Comparison of ENCODE assay signal across 8 cellular contexts in the genomic region with DNA sequence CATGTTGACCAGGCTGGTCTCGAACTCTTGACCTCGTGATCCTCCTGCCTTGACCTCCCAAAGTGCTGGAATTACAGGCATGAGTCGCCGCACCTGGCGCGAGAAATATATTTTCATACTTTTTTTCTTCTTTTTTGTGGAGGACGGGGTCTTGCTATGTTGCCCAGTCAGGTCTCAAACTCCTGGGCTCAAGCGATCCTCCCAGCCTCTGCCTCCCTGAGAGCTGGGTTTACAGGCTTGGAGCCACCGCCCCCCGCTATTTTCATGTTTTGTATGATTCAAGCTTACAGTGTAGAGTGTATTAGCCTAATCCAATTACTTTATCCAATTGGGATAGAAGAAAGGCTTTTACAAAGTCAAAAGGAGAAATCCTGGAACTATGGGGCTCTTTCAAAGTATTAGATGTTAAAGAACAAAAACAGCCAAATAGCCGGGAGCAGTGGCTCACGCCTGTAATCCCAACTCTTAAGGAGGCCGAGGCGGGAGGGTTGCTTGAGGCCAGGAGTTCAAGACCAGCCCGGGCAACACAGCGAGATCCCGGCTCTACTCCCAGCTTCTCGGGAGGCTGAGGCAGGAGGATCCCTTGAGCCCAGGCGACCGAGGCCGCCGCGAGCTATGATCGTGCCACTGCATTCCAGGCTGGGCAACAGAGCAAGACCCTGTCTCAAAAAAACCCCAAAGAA. TPM values are rescaled to one million over a fixed set of nuclear protein-coding genes. Genes with fewer than 3 reads are reported as not detected.
DNase-seq lines count a peak whose midpoint lies in the region; TF ChIP-seq lines count a peak whose summit lies in the region.

No MANE protein-coding gene starts in this region.

- no peaks in the 10 kb centered on the region for H3K27me3 ChIP-seq in ACC112 (ENCODE audit: insufficient read depth, low read length)
- no peaks in the 10 kb centered on the region for H3K27me3 ChIP-seq in dorsolateral prefrontal cortex

- no peak overlapping the region for H2AFZ ChIP-seq in ACC112 (ENCODE audit: low read length, unreplicated experiment)

- H3K4me3 ChIP-seq in ACC112 (ENCODE audit: low read depth, low read length) (peak overlapping the region; percentile 93), dorsolateral prefrontal cortex (peak overlapping the region in 55 of 59 donors; percentile 47 to 97 (median 85))

- H3K36me3 Mint-ChIP-seq in nephron progenitor cell (ENCODE audit: low read depth) = peaks cover 6% of the 10 kb centered on the region

- peaks cover 39% of the 10 kb centered on the region for H3K4me1 ChIP-seq in ACC112 (ENCODE audit: control insufficient read depth, insufficient read depth, low read length, unreplicated experiment)

- DNase-seq in dorsolateral prefrontal cortex (peak in 1 of 10 donors; percentile 37), nephron progenitor cell (no peak), NCI-H2029 (lab: John Stamatoyannopoulos, UW) (no peak), middle frontal gyrus (ENCODE audit: extremely low spot score, low spot score) (no peak), HCEC 1CT (no peak), NCI-H446 (lab: John Stamatoyannopoulos, UW) (no peak)

- no peaks in the 10 kb centered on the region for H3K9me3 ChIP-seq in KOPT-K1 (ENCODE audit: insufficient read depth, low read length, poor library complexity, severe bottlenecking)

- peaks cover 58% of the 10 kb centered on the region for H3K4me1 Mint-ChIP-seq in nephron progenitor cell

- intact Hi-C loops in dorsolateral prefrontal cortex (cut with DNase I) = loop anchor here (5.0 to 10.0 kb wide), 4 partner anchors 102 to 836 kb away; a partner anchor contains a TSS

- H3K36me3 ChIP-seq in ACC112 (ENCODE audit: insufficient read depth, low read length) (no peaks in the 10 kb centered on the region; the same call in 1 of the 2 replicates), KOPT-K1 (ENCODE audit: insufficient read depth, low read length) (no peaks in the 10 kb centered on the region)

- H3K27me3 Mint-ChIP-seq in nephron progenitor cell (ENCODE audit: low read depth, poor library complexity) = no peaks in the 10 kb centered on the region

- peaks cover 36% of the 10 kb centered on the region for H3K79me2 ChIP-seq in ACC112 (ENCODE audit: control insufficient read depth, insufficient read depth, low read length, unreplicated experiment)

- H3K4me3 Mint-ChIP-seq in nephron progenitor cell = peak overlapping the region; percentile 87

- H3K9me3 Mint-ChIP-seq in nephron progenitor cell = no peaks in the 10 kb centered on the region

- TF ChIP-seq CTCF in dorsolateral prefrontal cortex (IDR thresholded peaks at IDR 0.05 in 54 of 56, conservative IDR thresholded peaks at IDR 0.05 in 2 of 56; ENCODE audit: low read depth in 1 of 56, partially characterized antibody in 56 of 56) = no peak
- TF ChIP-seq CTCF in nephron progenitor cell (IDR thresholded peaks at IDR 0.05) = no peak

- peak overlapping the region; percentile 88 for H3K27ac ChIP-seq in ACC112 (ENCODE audit: low read depth, low read length)
- peak overlapping the region; percentile 91 for H3K27ac ChIP-seq in KOPT-K1 (ENCODE audit: low read depth, low read length, poor library complexity, severe bottlenecking)
- peak overlapping the region in 58 of 59 donors; percentile 84 to 100 (median 98) for H3K27ac ChIP-seq in dorsolateral prefrontal cortex

- H3K27ac Mint-ChIP-seq in nephron progenitor cell = peak overlapping the region; percentile 98

RNA-seq across cellular contexts. Expression of a gene that starts 1.4 kb away (rescaled TPM):
- total RNA-seq in dorsolateral prefrontal cortex = 100 to 1,000 TPM in 115 of 120 experiments, 10 to 100 TPM in 5; 88.4 to 163 (median 131) TPM

RNA-seq across cellular contexts. Expression of a gene that starts 7.2 kb away (rescaled TPM):
- 100 to 1,000 TPM in 6 of 120 experiments, 10 to 100 TPM in 114; 43.6 to 107 (median 78.8) TPM for total RNA-seq in dorsolateral prefrontal cortex
